Comparison of ENCODE assay signal across 8 cellular contexts in the genomic region with DNA sequence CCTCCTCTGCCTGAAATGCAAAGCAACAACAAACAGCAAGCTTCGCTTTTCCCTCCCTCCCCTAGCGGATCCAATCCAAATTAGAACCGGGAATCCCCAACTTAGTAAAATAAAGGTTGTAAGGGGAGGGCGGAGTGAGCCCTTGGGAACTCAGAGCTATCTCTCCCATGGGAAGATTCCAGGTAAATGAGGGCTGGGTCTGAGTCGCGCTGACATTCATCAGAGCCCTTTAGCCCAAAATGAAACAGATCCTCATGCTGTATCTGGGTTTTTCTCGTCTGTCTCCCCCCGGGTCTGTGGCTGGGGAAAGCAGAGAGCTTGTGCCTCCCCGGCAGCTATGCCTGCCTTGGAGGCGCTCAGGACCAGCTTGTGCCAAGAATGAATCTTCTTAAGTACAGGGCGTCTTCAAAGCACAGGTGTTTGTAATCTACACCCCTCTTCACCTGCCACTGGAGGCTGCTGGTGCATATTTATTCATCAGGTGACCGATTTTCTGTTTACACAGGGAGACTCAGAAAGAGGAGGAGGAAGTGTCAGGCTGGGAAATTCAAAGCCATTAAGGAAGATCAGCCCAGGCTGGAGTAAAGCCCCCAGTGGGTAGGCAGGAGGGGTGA. TPM values are rescaled to one million over a fixed set of nuclear protein-coding genes. Genes with fewer than 3 reads are reported as not detected.
DNase-seq lines count a peak whose midpoint lies in the region; ATAC-seq and TF ChIP-seq lines count a peak whose summit lies in the region.

No MANE protein-coding gene starts in this region.

- TF ChIP-seq POLR2A in Peyer's patch (IDR thresholded peaks at IDR 0.05) (peak; percentile 80 to 82), sigmoid colon (IDR thresholded peaks at IDR 0.05) (peak in 1 of 2 donors; percentile 60)

- H4K20me1 ChIP-seq in H9 (ENCODE audit: control insufficient read depth, insufficient read depth, insufficient read length), result no peaks in the 10 kb centered on the region

- H3K79me1 ChIP-seq in H9 (ENCODE audit: insufficient read depth, low read depth, low read length, poor library complexity, severe bottlenecking), result no peaks in the 10 kb centered on the region

- peaks cover 0 to 3% of the 10 kb centered on the region in 2 experiments; a peak in 1 of 5 replicates for H3K9me3 Mint-ChIP-seq in H9

- no peak overlapping the region for H2BK20ac ChIP-seq in H9 (ENCODE audit: low read depth, low read length, poor library complexity, severe bottlenecking)

- H3K4me2 ChIP-seq in H9 (ENCODE audit: insufficient read depth, insufficient read length, low read length), result peak overlapping the region; percentile 54

- no peak overlapping the region for H2AK5ac ChIP-seq in H9 (ENCODE audit: insufficient read length, low read length)

- TF ChIP-seq EP300 in sigmoid colon (IDR thresholded peaks at IDR 0.05), result no peak

- intact Hi-C loops in sigmoid colon (cut with DNase I), result loop anchor here (5.0 kb wide), 1 partner anchor 136 kb away; no protein-coding TSS in a partner anchor

- no peak overlapping the region for H3K18ac ChIP-seq in H9 (ENCODE audit: insufficient read length, low read depth, low read length)

- H3K4me1 Mint-ChIP-seq in H9, result peaks cover 48 to 57% of the 10 kb centered on the region in 2 experiments

- no peak for DNase-seq in AG04449 (ENCODE audit: low read depth, low spot score)
- no peak for DNase-seq in H9
- peak in 2 of 3 donors; percentile 45 to 74 for DNase-seq in Peyer's patch
- no peak for DNase-seq in fibroblast of pulmonary artery (ENCODE audit: low read depth)
- no peak for DNase-seq in sigmoid colon

- no CpG with 5 or more reads among the region's 12 CpGs for WGBS in H9 (ENCODE audit: extremely low coverage, insufficient read length, low lambda C conversion rate)
- 4 to 20% methylated on average over 12 of the region's 12 CpGs for WGBS in sigmoid colon, 2 donors

- H4K8ac ChIP-seq in H9 (replicated peaks; ENCODE audit: insufficient read length, low read depth, low read length), result no peak overlapping the region

- peak overlapping the region; percentile 71 to 87 (median 75); a peak in 6 of 7 replicates for H3K27ac Mint-ChIP-seq in H9

- peak overlapping the region; percentile 76 for H3K4me3 ChIP-seq in AG04449 (ENCODE audit: low read depth, low read length)
- H3K4me3 ChIP-seq in Peyer's patch, result peak overlapping the region; percentile 50 to 91 (median 76)
- H3K4me3 ChIP-seq in fibroblast of pulmonary artery (replicated peaks; ENCODE audit: low read depth, low read length), result peak overlapping the region; percentile 75
- H3K4me3 ChIP-seq in sigmoid colon, result peak overlapping the region; percentile 2 to 87 (median 80)

- H2BK120ac ChIP-seq in H9 (ENCODE audit: low read depth, low read length, poor library complexity, severe bottlenecking), result no peak overlapping the region

- H3T11ph ChIP-seq in H9 (ENCODE audit: low read length), result no peak overlapping the region

- H2BK12ac ChIP-seq in H9 (ENCODE audit: insufficient read length, low read depth, low read length), result no peak overlapping the region

- H2BK15ac ChIP-seq in H9 (ENCODE audit: low read depth, low read length), result no peak overlapping the region

- H2AFZ ChIP-seq in H9 (ENCODE audit: low read length), result no peak overlapping the region

- no peak overlapping the region for H3K4ac ChIP-seq in H9 (ENCODE audit: low read depth, low read length)

- no peaks in the 10 kb centered on the region; a peak in 1 of 7 replicates for H3K36me3 Mint-ChIP-seq in H9 (ENCODE audit: insufficient read depth in 1 of 3, low read depth in 3 of 3)

- peak overlapping the region; percentile 76 to 82 for H3K4me3 Mint-ChIP-seq in H9

- no peak overlapping the region for H4K91ac ChIP-seq in H9 (ENCODE audit: insufficient read length, low read depth, low read length)

- H3K27me3 Mint-ChIP-seq in H9 (ENCODE audit: low read depth), result peaks cover 5% of the 10 kb centered on the region

- peaks cover 36% of the 10 kb centered on the region for H3K23me2 ChIP-seq in H9 (ENCODE audit: insufficient read length, low read depth, low read length, poor library complexity, severe bottlenecking)

- no peak overlapping the region for H4K5ac ChIP-seq in H9 (ENCODE audit: insufficient read length, low read depth, low read length)

- TF ChIP-seq CTCF in AG04449 (IDR thresholded peaks at IDR 0.05; ENCODE audit: insufficient read depth, low read length, missing control alignments) (no peak), H9 (conservative IDR thresholded peaks at IDR 0.05) (no peak; the same call in 2 of the 3 replicates), Peyer's patch (IDR thresholded peaks at IDR 0.05) (peak in 3 of 6 experiments; percentile 26 to 34 (median 32)), fibroblast of pulmonary artery (IDR thresholded peaks at IDR 0.05; ENCODE audit: low read length, missing control alignments) (no peak), sigmoid colon (IDR thresholded peaks at IDR 0.05) (peak in 1 of 4 experiments; percentile 0)

- no peak overlapping the region for H3K56ac ChIP-seq in H9 (ENCODE audit: insufficient read length, low read depth, low read length)

- CTCF ChIA-PET in AG04449 (lab: Yijun Ruan, JAX), result interaction anchor here (2.4 to 3.5 kb wide), 3 partner anchors 11 to 283 kb away, joined by 6 to 15 read pairs (median 7); no protein-coding TSS in a partner anchor

- H3K27ac ChIP-seq in H9 (ENCODE audit: insufficient read length, low read depth, low read length) (no peak overlapping the region), Peyer's patch (peak overlapping the region; percentile 87 to 96 (median 92)), sigmoid colon (peak overlapping the region; percentile 84 to 96 (median 94))

- H3K27me3 ChIP-seq in H9 (ENCODE audit: insufficient read depth, low read length), result no peaks in the 10 kb centered on the region
- no peaks in the 10 kb centered on the region for H3K27me3 ChIP-seq in Peyer's patch
- H3K27me3 ChIP-seq in sigmoid colon, result no peaks in the 10 kb centered on the region

- no peak overlapping the region for H2BK5ac ChIP-seq in H9 (ENCODE audit: insufficient read length, low read length)

- H3K14ac ChIP-seq in H9 (ENCODE audit: insufficient read depth, low read length), result no peak overlapping the region

- H3K36me3 ChIP-seq in Peyer's patch (no peaks in the 10 kb centered on the region), sigmoid colon (no peaks in the 10 kb centered on the region)

- H3K9me3 ChIP-seq in H9 (ENCODE audit: control insufficient read depth, low read depth, low read length), result no peaks in the 10 kb centered on the region
- H3K9me3 ChIP-seq in Peyer's patch, result no peaks in the 10 kb centered on the region
- no peaks in the 10 kb centered on the region for H3K9me3 ChIP-seq in sigmoid colon

- H3K4me1 ChIP-seq in H9 (ENCODE audit: insufficient read depth, low read length) (peaks cover 14% of the 10 kb centered on the region; the same call in 1 of the 2 replicates), Peyer's patch (peaks cover 0 to 59% (median 7%) of the 10 kb centered on the region in 4 donors), sigmoid colon (peaks cover 0 to 58% (median 46%) of the 10 kb centered on the region in 4 donors)

- no peak overlapping the region for H3K23ac ChIP-seq in H9 (ENCODE audit: insufficient read length, low read depth, low read length)

- peaks cover 9% of the 10 kb centered on the region; the same call in 1 of the 2 replicates for H3K79me2 ChIP-seq in H9 (ENCODE audit: insufficient read depth, low read length)

- H3K9ac ChIP-seq in H9 (ENCODE audit: extremely low read depth, insufficient read length, low read length), result no peak overlapping the region

- POLR2A ChIA-PET in AG04449 (lab: Yijun Ruan, JAX), result no interaction called here

- ATAC-seq in HG03159 (IDR thresholded peaks at IDR 0.05; ENCODE audit: unreplicated experiment), result no peak
- no peak for ATAC-seq in HG03135 (IDR thresholded peaks at IDR 0.05; ENCODE audit: unreplicated experiment)
- ATAC-seq in GM18517 (IDR thresholded peaks at IDR 0.05; ENCODE audit: unreplicated experiment), result no peak

RNA-seq across cellular contexts. Expression of a gene that starts 55.0 kb away (rescaled TPM):
- total RNA-seq in H9 (2021), result 123 and 125 TPM in 2 replicates
- 100 to 1,000 TPM in 3 of 4 donors, 10 to 100 TPM in 1; 79.7 to 196 (median 143) TPM for total RNA-seq in Peyer's patch
- 10 to 100 TPM; 30.8 to 76.7 (median 47.3) TPM for total RNA-seq in sigmoid colon
- 10 to 100 TPM; 12.0 to 49.5 (median 19.4) TPM for polyA plus RNA-seq in sigmoid colon

Comparison
In these comparisons a context has a peak if more than half of its experiments do, and no peak if none do; other contexts are left out.
1. DNase-seq: peak in Peyer's patch (2 of 3); none in AG04449 (single experiment), H9 (single experiment), fibroblast of pulmonary artery (single experiment) and sigmoid colon (single experiment).
2. Peak in every context shown above with its lines, with median percentiles within 50 percentile points of each other: H3K4me3 ChIP-seq.